Comparison of ENCODE assay signal across 16 cellular contexts in the genomic region with DNA sequence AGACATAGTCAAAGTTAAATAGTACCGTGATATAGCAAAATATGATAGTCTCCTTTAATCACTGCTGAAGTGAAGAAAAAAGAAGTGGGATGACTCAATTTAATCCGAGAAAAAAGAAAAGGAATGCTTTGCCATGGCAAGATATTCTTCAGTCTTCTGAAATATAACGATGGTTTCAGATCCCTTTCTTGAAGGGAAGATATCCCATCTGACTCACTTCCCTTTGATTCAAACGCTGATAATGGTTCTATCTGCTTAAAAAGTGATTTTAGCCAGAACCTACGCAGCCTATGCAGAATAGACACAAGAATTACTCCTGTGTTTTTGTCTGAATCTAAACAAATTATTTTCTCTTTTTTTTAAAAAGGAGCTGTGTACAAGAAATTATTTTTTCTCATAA.
"Had no signal": no experiment of that assay in that cellular context is flagged by ENCODE, and none has a peak within 500 bp of the region (broad histone marks: within the 10 kb centered on the region; RNA-seq: fewer than 3 reads in every experiment).

No MANE protein-coding gene starts in this region.

- H3K4me1 Mint-ChIP-seq: mesothelial cell of epicardium had no signal

- H3K36me3 ChIP-seq: lower lobe of right lung, neutrophil, thoracic aorta, upper lobe of right lung had no signal

- H3K36me3 Mint-ChIP-seq: natural killer cell treated with Interleukin-12 subunit alpha and Interleukin-12 subunit beta and Interleukin-15 and Interleukin-18, amount 100 ng/mL, for 72 hours had no signal

- H3K27ac Mint-ChIP-seq: activated naive CD4-positive, alpha-beta T cell treated with anti-CD3 and anti-CD28 coated beads, Interleukin-2, amount 50 U/mL, for 72 hours; mesothelial cell of epicardium; natural killer cell treated with Interleukin-12 subunit alpha and Interleukin-12 subunit beta and Interleukin-15 and Interleukin-18, amount 100 ng/mL, for 72 hours; stimulated activated memory B cell treated with anti-CD40 and anti-IgM and Interleukin-4, amounts not matched to agents 10 μg/mL and 1 μg/mL and 100 μg/mL, for 72 hours had no signal

- H3K4me3 Mint-ChIP-seq: mesothelial cell of epicardium; natural killer cell treated with Interleukin-12 subunit alpha and Interleukin-12 subunit beta and Interleukin-15 and Interleukin-18, amount 100 ng/mL, for 72 hours; stimulated activated memory B cell treated with anti-CD40 and anti-IgM and Interleukin-4, amounts not matched to agents 10 μg/mL and 1 μg/mL and 100 μg/mL, for 72 hours had no signal

- H3K27me3 Mint-ChIP-seq: stimulated activated memory B cell treated with anti-CD40 and anti-IgM and Interleukin-4, amounts not matched to agents 10 μg/mL and 1 μg/mL and 100 μg/mL, for 72 hours had no signal

- H3K27me3 ChIP-seq: neutrophil, upper lobe of right lung had no signal

- H3K9me3 ChIP-seq: lower lobe of right lung, neutrophil, thoracic aorta, upper lobe of right lung had no signal

- H3K4me1 ChIP-seq: lower lobe of right lung, upper lobe of right lung had no signal

- DNase-seq: activated CD4-positive, alpha-beta T cell treated with anti-CD3 and anti-CD28 coated beads, Interleukin-2, amount 50 U/mL, for 4 hours; activated gamma-delta T cell treated with Interleukin-2 at 50 U/mL for 16 hours; amniotic stem cell; dorsolateral prefrontal cortex; islet precursor cell; left colon; lower lobe of right lung; stimulated activated CD4-positive, alpha-beta T cell treated with anti-CD3 and anti-CD28 coated beads, Interleukin-4, amount 100 ng/mL, for 4 hours; upper lobe of right lung had no signal

- H3K27ac ChIP-seq: dorsolateral prefrontal cortex, lower lobe of right lung, neutrophil, thoracic aorta, upper lobe of right lung had no signal

- ATAC-seq: activated naive CD4-positive, alpha-beta T cell treated with anti-CD3 and anti-CD28 coated beads, Interleukin-2, amount 50 U/mL, for 72 hours; left colon; lower lobe of right lung; natural killer cell treated with Interleukin-12 subunit alpha and Interleukin-12 subunit beta and Interleukin-15 and Interleukin-18, amount 100 ng/mL, for 72 hours; sciatic nerve; stimulated activated memory B cell treated with anti-CD40 and anti-IgM and Interleukin-4, amounts not matched to agents 10 μg/mL and 1 μg/mL and 100 μg/mL, for 72 hours; upper lobe of right lung had no signal

- H3K9me3 Mint-ChIP-seq: activated naive CD4-positive, alpha-beta T cell treated with anti-CD3 and anti-CD28 coated beads, Interleukin-2, amount 50 U/mL, for 72 hours; stimulated activated memory B cell treated with anti-CD40 and anti-IgM and Interleukin-4, amounts not matched to agents 10 μg/mL and 1 μg/mL and 100 μg/mL, for 72 hours had no signal

- H3K4me3 ChIP-seq: dorsolateral prefrontal cortex, lower lobe of right lung, thoracic aorta, upper lobe of right lung had no signal
